In the genomic region with DNA sequence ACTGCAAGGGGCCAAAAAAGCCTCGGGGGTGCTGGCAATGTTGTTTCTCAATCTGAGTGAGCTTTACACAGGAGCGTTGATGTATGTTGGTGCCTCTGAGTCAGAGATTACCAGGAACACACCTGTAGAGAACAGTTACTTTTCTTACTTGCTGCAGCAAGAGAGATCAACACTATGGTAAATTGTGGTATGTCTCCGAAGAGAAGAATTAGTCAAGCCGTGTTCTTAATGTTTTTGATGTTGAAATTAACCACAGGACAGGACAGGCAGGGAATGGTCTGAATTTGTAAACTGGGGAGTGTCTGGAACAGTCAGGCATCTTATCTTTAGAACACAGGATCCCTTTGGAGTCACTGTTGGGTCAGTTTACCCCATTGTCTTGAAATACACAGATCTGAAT, we compare ENCODE assay signal across 23 cellular contexts.
DNase-seq lines count a peak whose midpoint lies in the region; ATAC-seq, FAIRE-seq and TF ChIP-seq lines count a peak whose summit lies in the region.
"Had no signal": no experiment of that assay in that cellular context is flagged by ENCODE, and none has a peak within 500 bp of the region (broad histone marks: within the 10 kb centered on the region; RNA-seq: fewer than 3 reads in every experiment).

No MANE protein-coding gene starts in this region.

- H3K36me3 ChIP-seq in PC-3 (ENCODE audit: low read depth, low read length) (no peaks in the 10 kb centered on the region), bronchial epithelial cell (ENCODE audit: control insufficient read depth, insufficient read depth, low read length) (no peaks in the 10 kb centered on the region), mesenchymal stem cell (ENCODE audit: control insufficient read depth in 1 of 2, insufficient read depth in 2 of 2, low read depth in 1 of 2, low read length in 2 of 2) (no peaks in the 10 kb centered on the region)

- peak; percentile 25 for DNase-seq in HCEC 1CT
- DNase-seq in PC-3 = peak; percentile 31
- peak; percentile 99 for DNase-seq in bronchial epithelial cell (ENCODE audit: low read depth)
- DNase-seq in mesenchymal stem cell = peak; percentile 21
- no peak for DNase-seq in HT-29 (ENCODE audit: low spot score)
- DNase-seq in HTR-8/SVneo (ENCODE audit: insufficient read length, low spot score) = no peak
- DNase-seq: 8988T; C1 segment of cervical spinal cord; Calu3; CD8-positive, alpha-beta memory T cell; DMS153; GDM1; KBM-7; MV-4-11; NCI-H1105 treated with DMSO at 0.1 percent for 48 hours; NCI-H2029 treated with DMSO at 0.1 percent for 48 hours; NCI-H226; NCI-H510A treated with DMSO at 0.1 percent for 48 hours; NCI-H748 treated with DMSO at 0.1 percent for 48 hours; SHP77 had no signal

- no peak overlapping the region for H3K4me3 ChIP-seq in PC-3 (ENCODE audit: low read length)
- no peak overlapping the region for H3K4me3 ChIP-seq in bronchial epithelial cell (ENCODE audit: low read depth, low read length)
- H3K4me3 ChIP-seq in mesenchymal stem cell (ENCODE audit: insufficient read depth in 1 of 2, low read depth in 1 of 2, low read length in 2 of 2) = no peak overlapping the region

- H3K27me3 ChIP-seq in PC-3 (ENCODE audit: low read length) (no peaks in the 10 kb centered on the region), bronchial epithelial cell (ENCODE audit: control insufficient read depth, insufficient read depth, low read length) (no peaks in the 10 kb centered on the region), mesenchymal stem cell (ENCODE audit: control insufficient read depth in 1 of 2, insufficient read depth in 1 of 2, low read length in 2 of 2) (no peaks in the 10 kb centered on the region)

- POLR2A ChIA-PET in PC-3 (lab: Charles Lee; ENCODE audit: unreplicated experiment) = no interaction called here

- FAIRE-seq in bronchial epithelial cell (lab: Jason Lieb, UNC) = no peak
- FAIRE-seq in HTR-8/SVneo (lab: Jason Lieb, UNC) = no peak
- FAIRE-seq: GM19239, HepG2 had no signal

- no peak overlapping the region for H3K14ac ChIP-seq in mesenchymal stem cell (ENCODE audit: low read length in 2 of 2)

- H2BK12ac ChIP-seq in mesenchymal stem cell (ENCODE audit: low read length in 2 of 2) = no peak overlapping the region

- 68% methylated on average over 4 of the region's 4 CpGs for WGBS in mesenchymal stem cell

- no peak overlapping the region for H4K8ac ChIP-seq in mesenchymal stem cell (ENCODE audit: low read length)

- intact Hi-C loops in PC-3 (cut with micrococcal nuclease) = no loop called here

- H2AFZ ChIP-seq in PC-3 (ENCODE audit: low read length) (peak overlapping the region; percentile 2; the same call in 1 of the 2 replicates), mesenchymal stem cell (ENCODE audit: low read depth, low read length) (no peak overlapping the region)

- H2BK120ac ChIP-seq in mesenchymal stem cell (ENCODE audit: low read depth, low read length) = no peak overlapping the region

- BruUV-seq in PC-3 (replicated peaks; lab: Mats Ljungman, UMichigan) = no TSS peak

- no peaks in the 10 kb centered on the region for H3K79me2 ChIP-seq in PC-3 (ENCODE audit: low read length)

- H3K9me3 ChIP-seq in PC-3 (ENCODE audit: low read length) (no peaks in the 10 kb centered on the region), mesenchymal stem cell (ENCODE audit: control insufficient read depth, low read length) (no peaks in the 10 kb centered on the region)

- no peak overlapping the region for H2BK5ac ChIP-seq in mesenchymal stem cell (ENCODE audit: low read depth, low read length, poor library complexity, severe bottlenecking)

- H3K27ac ChIP-seq in PC-3 (ENCODE audit: low read length) (no peak overlapping the region), mesenchymal stem cell (ENCODE audit: low read length, poor library complexity, severe bottlenecking) (no peak overlapping the region)

- no peak overlapping the region for H3K18ac ChIP-seq in mesenchymal stem cell (ENCODE audit: low read depth in 1 of 2, low read length in 2 of 2)

- H3K4me1 ChIP-seq in PC-3 (ENCODE audit: insufficient read depth, low read length) = peaks cover 7% of the 10 kb centered on the region
- H3K4me1 ChIP-seq in mesenchymal stem cell (ENCODE audit: control insufficient read depth, insufficient read depth, low read depth, low read length) = no peaks in the 10 kb centered on the region

- no peak overlapping the region for H3K4ac ChIP-seq in mesenchymal stem cell (ENCODE audit: low read depth in 1 of 2, low read length in 2 of 2)

- no peak overlapping the region for H3K4me2 ChIP-seq in PC-3 (ENCODE audit: low read length)
- no peak overlapping the region for H3K4me2 ChIP-seq in mesenchymal stem cell (ENCODE audit: low read length, poor library complexity, severe bottlenecking)

- no peak for TF ChIP-seq CTCF in PC-3 (conservative IDR thresholded peaks at IDR 0.05; ENCODE audit: low read depth, low read length)
- TF ChIP-seq CTCF in bronchial epithelial cell (IDR thresholded peaks at IDR 0.05; ENCODE audit: insufficient read depth, low read length, severe bottlenecking) = no peak

- ATAC-seq in PC-3 (no peak), HG03520 (IDR thresholded peaks at IDR 0.05; ENCODE audit: unreplicated experiment) (no peak)
- ATAC-seq: HepG2 had no signal

- no peak overlapping the region for H2AK5ac ChIP-seq in mesenchymal stem cell (ENCODE audit: low read length, severe bottlenecking)

- H3K9ac ChIP-seq in PC-3 (ENCODE audit: low read length) = no peak overlapping the region
- H3K9ac ChIP-seq in mesenchymal stem cell (ENCODE audit: low read length) = no peak overlapping the region

- no peaks in the 10 kb centered on the region for H3F3A ChIP-seq in PC-3 (ENCODE audit: low read length, unreplicated experiment)

- no peaks in the 10 kb centered on the region for H3K79me1 ChIP-seq in mesenchymal stem cell (replicated peaks; ENCODE audit: low read length, poor library complexity, severe bottlenecking)

- H3K9me2 ChIP-seq in PC-3 (replicated peaks; ENCODE audit: low read length) = no peaks in the 10 kb centered on the region

- no peak overlapping the region for H2BK15ac ChIP-seq in mesenchymal stem cell (ENCODE audit: low read depth, poor library complexity, severe bottlenecking)

- no peak overlapping the region for H3K23ac ChIP-seq in mesenchymal stem cell (ENCODE audit: low read length in 2 of 2)

- H4K91ac ChIP-seq in mesenchymal stem cell (ENCODE audit: low read length) = no peak overlapping the region

- CTCF ChIA-PET in PC-3 (lab: Charles Lee) = no interaction called here

- H4K20me1 ChIP-seq in PC-3 (ENCODE audit: low read length) = no peaks in the 10 kb centered on the region

Comparison
In these comparisons a context has a peak if more than half of its experiments do, and no peak if none do; other contexts are left out.
1. DNase-seq: peak in HCEC 1CT (single experiment), PC-3 (single experiment), bronchial epithelial cell (single experiment) and mesenchymal stem cell (single experiment); none in HT-29 (single experiment) and HTR-8/SVneo (single experiment).